In the genomic region with DNA sequence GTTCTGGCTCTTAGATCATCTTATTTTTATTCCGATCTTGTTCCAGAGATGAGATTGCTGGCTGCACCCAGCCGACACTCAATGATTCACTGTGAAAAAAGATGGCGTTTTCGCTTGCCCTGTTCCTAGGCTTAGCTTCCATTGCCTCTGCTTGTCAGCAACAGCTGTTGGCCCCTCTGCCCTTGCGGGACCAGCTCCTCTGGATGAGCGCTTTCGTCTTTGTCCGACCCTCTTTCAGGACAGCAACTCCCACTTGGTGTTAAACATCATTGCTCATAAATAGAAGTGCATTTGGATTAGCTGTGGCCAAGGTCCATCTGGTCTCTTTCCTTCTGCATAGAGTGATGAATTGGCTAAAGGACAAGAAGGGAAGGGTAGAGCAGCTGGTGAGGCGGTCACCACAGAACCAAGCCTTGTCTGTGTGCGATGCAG, we compare ENCODE assay signal across 17 cellular contexts. TPM values are rescaled to one million over a fixed set of nuclear protein-coding genes. Genes with fewer than 3 reads are reported as not detected.
DNase-seq lines count a peak whose midpoint lies in the region; ATAC-seq and TF ChIP-seq lines count a peak whose summit lies in the region.
"Had no signal": no experiment of that assay in that cellular context is flagged by ENCODE, and none has a peak within 500 bp of the region (broad histone marks: within the 10 kb centered on the region; RNA-seq: fewer than 3 reads in every experiment).

No MANE protein-coding gene starts in this region.

- H3K4me3 Mint-ChIP-seq in glutamatergic neuron (ENCODE audit: unreplicated experiment), result peak overlapping the region; percentile 84
- peak overlapping the region; percentile 10 to 41 (median 20) for H3K4me3 Mint-ChIP-seq in nephron
- H3K4me3 Mint-ChIP-seq in stimulated activated naive B cell treated with anti-CD40 and anti-IgM and Interleukin-4, amounts not matched to agents 10 μg/mL and 1 μg/mL and 100 μg/mL, for 72 hours, result no peak overlapping the region
- H3K4me3 Mint-ChIP-seq: activated B cell treated with CpG ODN at 0.5 μM for 24 hours had no signal

- H3K9me3 ChIP-seq in BE2C, result no peaks in the 10 kb centered on the region
- H3K9me3 ChIP-seq: lower lobe of right lung, upper lobe of left lung had no signal

- no peaks in the 10 kb centered on the region for H3K27me3 ChIP-seq in BE2C
- H3K27me3 ChIP-seq: upper lobe of left lung had no signal

- H3K4me3 ChIP-seq in BE2C (ENCODE audit: low read depth, low read length), result no peak overlapping the region
- H3K4me3 ChIP-seq: GM12878, lower lobe of right lung, upper lobe of left lung had no signal

- no peak for ATAC-seq in stimulated activated naive B cell treated with anti-CD40 and anti-IgM and Interleukin-4, amounts not matched to agents 10 μg/mL and 1 μg/mL and 100 μg/mL, for 72 hours (replicated peaks)
- ATAC-seq in HG03025 (IDR thresholded peaks at IDR 0.05; ENCODE audit: low FRiP score, unreplicated experiment), result no peak
- ATAC-seq in HG03460 (IDR thresholded peaks at IDR 0.05; ENCODE audit: unreplicated experiment), result no peak
- ATAC-seq: lower lobe of right lung had no signal

- no peak for TF ChIP-seq CTCF in BE2C (IDR thresholded peaks at IDR 0.05; ENCODE audit: low read depth, low read length)
- no peak for TF ChIP-seq CTCF in glutamatergic neuron (IDR thresholded peaks at IDR 0.05; ENCODE audit: partially characterized antibody, unreplicated experiment)
- TF ChIP-seq CTCF in nephron (IDR thresholded peaks at IDR 0.05; ENCODE audit: unreplicated experiment in 3 of 3), result no peak

- H3K27ac Mint-ChIP-seq in glutamatergic neuron (ENCODE audit: unreplicated experiment), result peak overlapping the region; percentile 99
- peak overlapping the region; percentile 87 to 97 (median 94) for H3K27ac Mint-ChIP-seq in nephron
- H3K27ac Mint-ChIP-seq in stimulated activated naive B cell treated with anti-CD40 and anti-IgM and Interleukin-4, amounts not matched to agents 10 μg/mL and 1 μg/mL and 100 μg/mL, for 72 hours, result no peak overlapping the region
- H3K27ac Mint-ChIP-seq: activated B cell treated with CpG ODN at 0.5 μM for 24 hours had no signal

- peaks cover 39% of the 10 kb centered on the region for H3K4me1 ChIP-seq in BE2C
- H3K4me1 ChIP-seq: lower lobe of right lung had no signal

- H3K9me3 Mint-ChIP-seq in glutamatergic neuron (ENCODE audit: unreplicated experiment), result peaks cover 33% of the 10 kb centered on the region
- no peaks in the 10 kb centered on the region for H3K9me3 Mint-ChIP-seq in nephron
- no peaks in the 10 kb centered on the region for H3K9me3 Mint-ChIP-seq in stimulated activated naive B cell treated with anti-CD40 and anti-IgM and Interleukin-4, amounts not matched to agents 10 μg/mL and 1 μg/mL and 100 μg/mL, for 72 hours
- H3K9me3 Mint-ChIP-seq: activated B cell treated with CpG ODN at 0.5 μM for 24 hours had no signal

- H3K27me3 Mint-ChIP-seq in glutamatergic neuron (ENCODE audit: unreplicated experiment) (peaks cover 17% of the 10 kb centered on the region), nephron (ENCODE audit: low read depth) (no peaks in the 10 kb centered on the region)
- no peaks in the 10 kb centered on the region for H3K27me3 Mint-ChIP-seq in stimulated activated naive B cell treated with anti-CD40 and anti-IgM and Interleukin-4, amounts not matched to agents 10 μg/mL and 1 μg/mL and 100 μg/mL, for 72 hours
- H3K27me3 Mint-ChIP-seq: activated B cell treated with CpG ODN at 0.5 μM for 24 hours had no signal

- peaks cover 62% of the 10 kb centered on the region for H3K4me1 Mint-ChIP-seq in glutamatergic neuron (ENCODE audit: low read depth, unreplicated experiment)
- H3K4me1 Mint-ChIP-seq in nephron, result peaks cover 56% of the 10 kb centered on the region
- H3K4me1 Mint-ChIP-seq in stimulated activated naive B cell treated with anti-CD40 and anti-IgM and Interleukin-4, amounts not matched to agents 10 μg/mL and 1 μg/mL and 100 μg/mL, for 72 hours, result peaks cover 7 to 15% of the 10 kb centered on the region in 2 donors

- DNase-seq in BE2C (peak; percentile 36), NCI-H82 treated with DMSO at 0.1 percent for 48 hours (lab: John Stamatoyannopoulos, UW; ENCODE audit: unreplicated experiment) (peak; percentile 80), glutamatergic neuron (peak; percentile 60), NOMO-1 (lab: John Stamatoyannopoulos, UW; ENCODE audit: unreplicated experiment in 2 of 2) (no peak)
- DNase-seq in stimulated activated naive B cell treated with anti-CD40 and anti-IgM and Interleukin-4, amounts not matched to agents 10 μg/mL and 1 μg/mL and 100 μg/mL, for 72 hours, result no peak
- DNase-seq: activated B cell treated with CpG ODN at 0.5 μM for 24 hours; activated naive CD4-positive, alpha-beta T cell; effector CD4-positive, alpha-beta T cell; lower lobe of right lung; NCI-H2029 treated with DMSO at 0.1 percent for 48 hours; NCI-H748 treated with DMSO at 0.1 percent for 48 hours; T-helper 1 cell; upper lobe of left lung had no signal

- H3K36me3 ChIP-seq in BE2C, result no peaks in the 10 kb centered on the region
- H3K36me3 ChIP-seq: lower lobe of right lung, upper lobe of left lung had no signal

- no peaks in the 10 kb centered on the region for H3K36me3 Mint-ChIP-seq in glutamatergic neuron (ENCODE audit: unreplicated experiment)
- H3K36me3 Mint-ChIP-seq in nephron (ENCODE audit: low read depth), result no peaks in the 10 kb centered on the region
- peaks cover 0 to 3% of the 10 kb centered on the region in 2 donors for H3K36me3 Mint-ChIP-seq in stimulated activated naive B cell treated with anti-CD40 and anti-IgM and Interleukin-4, amounts not matched to agents 10 μg/mL and 1 μg/mL and 100 μg/mL, for 72 hours

RNA-seq across cellular contexts. Expression of a gene that starts 43.5 kb away (rescaled TPM):
- polyA plus RNA-seq in BE2C (2012; ENCODE audit: insufficient read depth, insufficient read length, low read depth), result 31.8 TPM
- total RNA-seq in glutamatergic neuron (ENCODE audit: unreplicated experiment), result 34.6 TPM

Comparison
In these comparisons a context has a peak if more than half of its experiments do, and no peak if none do; other contexts are left out.
1. DNase-seq: peak in BE2C (single experiment), NCI-H82 treated with DMSO at 0.1 percent for 48 hours (single experiment) and glutamatergic neuron (single experiment); none in stimulated activated naive B cell treated with anti-CD40 and anti-IgM and Interleukin-4, amounts not matched to agents 10 μg/mL and 1 μg/mL and 100 μg/mL, for 72 hours (single experiment) and NOMO-1 (0 of 2).
2. H3K4me3 Mint-ChIP-seq: peak in glutamatergic neuron (single experiment) and nephron (3 of 3); none in stimulated activated naive B cell treated with anti-CD40 and anti-IgM and Interleukin-4, amounts not matched to agents 10 μg/mL and 1 μg/mL and 100 μg/mL, for 72 hours (0 of 2).